In the genomic region with DNA sequence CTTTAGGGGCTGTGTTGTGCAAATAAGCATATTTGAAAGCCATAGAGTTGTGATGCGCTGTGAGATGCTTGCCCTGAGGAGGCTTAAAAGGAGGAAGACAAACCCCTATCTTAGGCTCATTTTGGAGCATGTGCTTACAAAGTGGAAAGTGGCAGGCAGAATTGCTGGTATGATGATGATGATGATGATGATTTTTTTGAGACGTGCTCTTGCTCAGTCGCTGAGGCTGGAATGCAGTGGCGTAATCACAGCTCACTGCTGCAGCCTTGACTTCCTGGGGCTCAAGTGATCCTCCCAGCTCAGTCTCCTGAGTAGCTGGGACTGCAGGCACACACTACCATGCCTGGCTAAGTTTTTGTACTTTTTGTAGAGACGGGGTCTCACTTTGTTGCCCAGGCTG, we compare ENCODE assay signal across 8 cellular contexts. TPM values are rescaled to one million over a fixed set of nuclear protein-coding genes. Genes with fewer than 3 reads are reported as not detected.
A peak's percentile ranks its signal among the peaks of the same experiment; 100 is the strongest.
DNase-seq lines count a peak whose midpoint lies in the region; ATAC-seq and TF ChIP-seq lines count a peak whose summit lies in the region.

No MANE protein-coding gene starts in this region.

- H3K27ac Mint-ChIP-seq in natural killer cell = peak overlapping the region; percentile 96 to 98

- no peaks in the 10 kb centered on the region for H3K9me3 Mint-ChIP-seq in natural killer cell

- CTCF ChIA-PET in OCI-LY7 (lab: Charles Lee; ENCODE audit: unreplicated experiment) = no interaction called here

- no peaks in the 10 kb centered on the region for H3K27me3 ChIP-seq in colonic mucosa

- H3K4me3 Mint-ChIP-seq in natural killer cell = peak overlapping the region; percentile 94

- intact Hi-C loops in OCI-LY7 (cut with micrococcal nuclease; ENCODE audit: unreplicated experiment) (no loop called here), colonic mucosa (cut with DNase I) (no loop called here), natural killer cell (cut with micrococcal nuclease) (no loop called here)

- ATAC-seq in natural killer cell (no peak), HG03571 (IDR thresholded peaks at IDR 0.05; ENCODE audit: unreplicated experiment) (no peak), omental fat pad (ENCODE audit: low FRiP score) (no peak), GM21619 (IDR thresholded peaks at IDR 0.05; ENCODE audit: unreplicated experiment) (no peak)

- TF ChIP-seq CTCF in OCI-LY7 (conservative IDR thresholded peaks at IDR 0.05; ENCODE audit: low read length) (no peak), colonic mucosa (IDR thresholded peaks at IDR 0.05) (no peak), natural killer cell (IDR thresholded peaks at IDR 0.05) (no peak), omental fat pad (IDR thresholded peaks at IDR 0.05) (no peak)

- H3K4me1 ChIP-seq in OCI-LY7 (ENCODE audit: insufficient read depth, low read length, poor library complexity, severe bottlenecking) (peaks cover 36% of the 10 kb centered on the region), colonic mucosa (peaks cover 12% of the 10 kb centered on the region)

- DNase-seq in ELF-1 (ENCODE audit: low read depth, low spot score) (peak; percentile 53), OCI-LY7 (ENCODE audit: low spot score) (peak; percentile 32), colonic mucosa (peak; percentile 43), natural killer cell (no peak), omental fat pad (ENCODE audit: low spot score) (no peak)
- DNase-seq in NK-92 treated with Interleukin-12 subunit alpha and Interleukin-12 subunit beta, amount 100 ng/mL, for 24 hours (lab: John Stamatoyannopoulos, UW) = no peak

- H3K36me3 Mint-ChIP-seq in natural killer cell = no peaks in the 10 kb centered on the region

- H4K20me1 ChIP-seq in OCI-LY7 (ENCODE audit: insufficient read depth, low read length) = peaks cover 28% of the 10 kb centered on the region

- H3K4me3 ChIP-seq in OCI-LY7 (ENCODE audit: low read depth, low read length, poor library complexity, severe bottlenecking) = peak overlapping the region; percentile 97
- H3K4me3 ChIP-seq in colonic mucosa = peak overlapping the region; percentile 78

- peak overlapping the region; percentile 95 for H3K4me2 ChIP-seq in OCI-LY7 (ENCODE audit: low read length)

- H3K27ac ChIP-seq in OCI-LY7 (ENCODE audit: low read depth, low read length, poor library complexity, severe bottlenecking) (peak overlapping the region; percentile 89), colonic mucosa (peak overlapping the region; percentile 99)

- no peaks in the 10 kb centered on the region for H3K27me3 Mint-ChIP-seq in natural killer cell (ENCODE audit: low read depth in 2 of 2)

- BruUV-seq in OCI-LY7 (replicated peaks; lab: Mats Ljungman, UMichigan) = no TSS peak

- H3K9ac ChIP-seq in colonic mucosa (ENCODE audit: low read depth in 2 of 2, low read length in 2 of 2) = peak overlapping the region in 1 of 2 donors; percentile 93

- H3K4me1 Mint-ChIP-seq in natural killer cell = peaks cover 63 to 66% of the 10 kb centered on the region in 2 donors

- peaks cover 66% of the 10 kb centered on the region for H3K79me2 ChIP-seq in OCI-LY7 (ENCODE audit: insufficient read depth, low read depth, low read length)

- POLR2A ChIA-PET in OCI-LY7 (lab: Charles Lee) = interaction anchor here (0.7 to 1.5 kb wide), 2 partner anchors 16 to 101 kb away, joined by 4 to 5 read pairs; no protein-coding TSS in a partner anchor

- no peak overlapping the region for H2AFZ ChIP-seq in OCI-LY7 (ENCODE audit: low read length)

- peaks cover 54% of the 10 kb centered on the region for H3K36me3 ChIP-seq in OCI-LY7 (ENCODE audit: insufficient read depth, low read length)
- H3K36me3 ChIP-seq in colonic mucosa = no peaks in the 10 kb centered on the region

- H3K9me3 ChIP-seq in OCI-LY7 (ENCODE audit: low read length) (no peaks in the 10 kb centered on the region; the same call in 1 of the 2 replicates), colonic mucosa (no peaks in the 10 kb centered on the region)

- H3K9me2 ChIP-seq in OCI-LY7 (ENCODE audit: insufficient read depth, low read length) = no peaks in the 10 kb centered on the region

RNA-seq across cellular contexts. Expression of gene CNOT8, which starts 1.7 kb away (rescaled TPM):
- total RNA-seq in OCI-LY7 (2014; rRNA removed; shearing (Covaris generic)) = 52.4 and 53.6 TPM in 2 replicates
- total RNA-seq in OCI-LY7 (2022) (79.4 and 85.3 TPM in 2 replicates), colonic mucosa (10 to 100 TPM; 64.0 to 84.0 TPM), natural killer cell (100 to 1,000 TPM; 115 to 128 (median 124) TPM), omental fat pad (100 to 1,000 TPM in 1 of 4 donors, 10 to 100 TPM in 3; 48.0 to 106 (median 70.3) TPM)

RNA-seq across cellular contexts. Expression of gene FAXDC2, which starts 9.7 kb away (rescaled TPM):
- 0.13 TPM in 2 replicates for total RNA-seq in OCI-LY7 (2014; rRNA removed; shearing (Covaris generic))
- 0.10 and 0.28 TPM in 2 replicates for total RNA-seq in OCI-LY7 (2022)
- 10 to 100 TPM in 1 of 2 donors, 1 to 10 TPM in 1; 7.0 to 20.8 TPM for total RNA-seq in colonic mucosa
- 1 to 10 TPM in 2 of 3 donors, under 1 TPM in 1; 0.48 to 2.9 (median 1.4) TPM for total RNA-seq in natural killer cell
- total RNA-seq in omental fat pad = 10 to 100 TPM; 17.4 to 57.2 (median 33.7) TPM

Comparison
In these comparisons a context has a peak if more than half of its experiments do, and no peak if none do; other contexts are left out.
1. DNase-seq: peak in ELF-1 (single experiment), OCI-LY7 (single experiment) and colonic mucosa (single experiment); none in natural killer cell (single experiment), omental fat pad (single experiment) and NK-92 treated with Interleukin-12 subunit alpha and Interleukin-12 subunit beta, amount 100 ng/mL, for 24 hours (single experiment).